Comparison of ENCODE assay signal across 8 cellular contexts in genomic region chr16:30893082-30893743, GRCh38. TPM values are rescaled to one million over a fixed set of nuclear protein-coding genes. Genes with fewer than 3 reads are reported as not detected.
DNase-seq lines count a peak whose midpoint lies in the region; ATAC-seq and TF ChIP-seq lines count a peak whose summit lies in the region.

No MANE protein-coding gene starts in this region.

- H3K79me2 ChIP-seq in Karpas-422 (ENCODE audit: low read length) = peaks cover 12% of the 10 kb centered on the region
- peaks cover 4% of the 10 kb centered on the region for H3K79me2 ChIP-seq in mesendoderm (ENCODE audit: control insufficient read depth, insufficient read depth, low read length)

- H3K56ac ChIP-seq in mesendoderm (ENCODE audit: low read length) = peak overlapping the region; percentile 98

- H3K4me2 ChIP-seq in Karpas-422 (ENCODE audit: low read depth, low read length, poor library complexity, severe bottlenecking) (peak overlapping the region; percentile 75), mesendoderm (ENCODE audit: low read length) (peak overlapping the region; percentile 87)

- H3K36me3 ChIP-seq in cardiac muscle cell (peaks cover 8% of the 10 kb centered on the region), Karpas-422 (ENCODE audit: insufficient read depth, low read length) (no peaks in the 10 kb centered on the region), breast epithelium (no peaks in the 10 kb centered on the region), mesendoderm (ENCODE audit: control insufficient read depth, insufficient read depth, low read length) (peaks cover 5% of the 10 kb centered on the region), aorta (ENCODE audit: control insufficient read depth in 1 of 2, insufficient read depth in 2 of 2, low read length in 1 of 2) (peaks cover 0 to 5% of the 10 kb centered on the region in 2 donors)

- H4K20me1 ChIP-seq in Karpas-422 (ENCODE audit: insufficient read depth, low read depth, low read length) = no peaks in the 10 kb centered on the region

- peak overlapping the region; percentile 83 for H3K4me3 ChIP-seq in cardiac muscle cell
- peak overlapping the region; percentile 77 for H3K4me3 ChIP-seq in Karpas-422 (ENCODE audit: low read length)
- peak overlapping the region; percentile 79 to 82 (median 81) for H3K4me3 ChIP-seq in breast epithelium
- peak overlapping the region; percentile 85 for H3K4me3 ChIP-seq in mesendoderm (ENCODE audit: low read length)
- peak overlapping the region; percentile 56 to 80 for H3K4me3 ChIP-seq in aorta (ENCODE audit: low read length in 2 of 2)

- H3K4ac ChIP-seq in mesendoderm (ENCODE audit: low read depth, low read length) = peak overlapping the region; percentile 84

- H2AK5ac ChIP-seq in mesendoderm (ENCODE audit: low read length) = peak overlapping the region; percentile 22

- H3K4me1 ChIP-seq in cardiac muscle cell (ENCODE audit: low read depth) = peaks cover 19% of the 10 kb centered on the region
- H3K4me1 ChIP-seq in Karpas-422 (ENCODE audit: low read length) = peaks cover 47% of the 10 kb centered on the region
- H3K4me1 ChIP-seq in breast epithelium = peaks cover 0 to 3% of the 10 kb centered on the region in 2 donors
- peaks cover 21% of the 10 kb centered on the region for H3K4me1 ChIP-seq in mesendoderm (ENCODE audit: control insufficient read depth, low read depth, low read length)
- H3K4me1 ChIP-seq in aorta (ENCODE audit: control insufficient read depth in 1 of 2, insufficient read depth in 2 of 2, low read length in 2 of 2) = no peaks in the 10 kb centered on the region

- H3K18ac ChIP-seq in mesendoderm (ENCODE audit: low read length) = peak overlapping the region; percentile 44

- intact Hi-C loops in left cardiac atrium (cut with DNase I) (no loop called here), breast epithelium (cut with DNase I; ENCODE audit: low total_unique reads) (no loop called here), aorta (cut with DNase I) (loop anchor here in 1 of 2 donors (2.0 kb wide), 1 partner anchor 16 kb away; no protein-coding TSS in a partner anchor)

- peak overlapping the region; percentile 82 for H2BK5ac ChIP-seq in mesendoderm (ENCODE audit: low read length)

- no peak for DNase-seq in cardiac muscle cell (ENCODE audit: low read depth in 1 of 2, low spot score in 1 of 2)
- no peak for DNase-seq in left cardiac atrium
- peak; percentile 85 for DNase-seq in Karpas-422
- DNase-seq in breast epithelium (ENCODE audit: low spot score in 2 of 2) = peak in 1 of 2 donors; percentile 32
- no peak for DNase-seq in mesendoderm
- peak in 1 of 2 donors; percentile 78 for DNase-seq in aorta
- no peak for DNase-seq in NCI-H510A treated with DMSO at 0.1 percent for 48 hours (lab: John Stamatoyannopoulos, UW)

- H3K9me2 ChIP-seq in Karpas-422 (replicated peaks; ENCODE audit: insufficient read depth, low read length) = no peaks in the 10 kb centered on the region

- H3K27ac ChIP-seq in cardiac muscle cell (peak overlapping the region; percentile 76), Karpas-422 (ENCODE audit: low read length) (peak overlapping the region; percentile 65), breast epithelium (peak overlapping the region; percentile 98 to 99), mesendoderm (ENCODE audit: low read depth, low read length) (peak overlapping the region; percentile 10), aorta (ENCODE audit: low read depth in 1 of 2, low read length in 2 of 2) (peak overlapping the region; percentile 10 to 48)

- ATAC-seq in left cardiac atrium (no peak), aorta (ENCODE audit: low FRiP score) (no peak), HG03457 (IDR thresholded peaks at IDR 0.05; ENCODE audit: unreplicated experiment) (no peak)

- H3K23ac ChIP-seq in mesendoderm (ENCODE audit: low read length) = no peak overlapping the region

- H3K9ac ChIP-seq in Karpas-422 (ENCODE audit: low read length) (peak overlapping the region; percentile 94), mesendoderm (ENCODE audit: low read length) (peak overlapping the region; percentile 99)

- H2BK120ac ChIP-seq in mesendoderm (ENCODE audit: low read depth, low read length) = peak overlapping the region; percentile 23

- H3K79me1 ChIP-seq in mesendoderm (ENCODE audit: low read length) = peaks cover 5% of the 10 kb centered on the region

- H4K8ac ChIP-seq in mesendoderm (ENCODE audit: low read depth, low read length) = no peak overlapping the region

- H3K27me3 ChIP-seq in cardiac muscle cell (no peaks in the 10 kb centered on the region), Karpas-422 (ENCODE audit: low read length) (no peaks in the 10 kb centered on the region), breast epithelium (no peaks in the 10 kb centered on the region), mesendoderm (ENCODE audit: insufficient read depth, low read length, poor library complexity) (no peaks in the 10 kb centered on the region), aorta (ENCODE audit: control insufficient read depth in 1 of 2, insufficient read depth in 2 of 2, low read length in 1 of 2) (no peaks in the 10 kb centered on the region)

- no peak overlapping the region for H2BK15ac ChIP-seq in mesendoderm (replicated peaks; ENCODE audit: low read depth)

- H2AFZ ChIP-seq in Karpas-422 (ENCODE audit: low read length) = no peak overlapping the region

- H3K9me3 ChIP-seq in cardiac muscle cell (ENCODE audit: low read depth) = no peaks in the 10 kb centered on the region
- no peaks in the 10 kb centered on the region for H3K9me3 ChIP-seq in Karpas-422 (ENCODE audit: low read length)
- no peaks in the 10 kb centered on the region for H3K9me3 ChIP-seq in breast epithelium
- H3K9me3 ChIP-seq in aorta (ENCODE audit: control insufficient read depth, low read length) = no peaks in the 10 kb centered on the region

- no CpG with 5 or more reads among the region's 17 CpGs for WGBS in mesendoderm (ENCODE audit: extremely low coverage, insufficient coverage, low lambda C conversion rate)
- WGBS in aorta, 2 donors = 6 to 9% methylated on average over 17 of the region's 17 CpGs

- H4K5ac ChIP-seq in mesendoderm (ENCODE audit: low read length) = no peak overlapping the region

- TF ChIP-seq CTCF in cardiac muscle cell (IDR thresholded peaks at IDR 0.05; ENCODE audit: low read depth, low read length) (no peak), breast epithelium (IDR thresholded peaks at IDR 0.05) (no peak)

- TF ChIP-seq POLR2A in breast epithelium (IDR thresholded peaks at IDR 0.05) = no peak

RNA-seq across cellular contexts. Expression of gene BCL7C, which starts 0.7 kb away (rescaled TPM):
- total RNA-seq in cardiac muscle cell (39.8 and 53.0 TPM in 2 replicates), left cardiac atrium (10 to 100 TPM; 20.9 to 27.9 TPM), breast epithelium (10 to 100 TPM; 29.4 to 47.2 (median 36.2) TPM), aorta (10 to 100 TPM; 30.2 to 33.9 TPM)
- polyA plus RNA-seq in cardiac muscle cell (50.5 and 60.6 TPM in 2 replicates), aorta (10 to 100 TPM; 54.8 to 60.7 TPM)
- total RNA-seq in Karpas-422 (2014; rRNA removed; shearing (Covaris generic); ENCODE audit: low replicate concordance) = 27.4 and 59.7 TPM in 2 replicates
- 24.5 TPM for polyA plus RNA-seq in mesendoderm (2013, experiment 1 of 2)
- polyA plus RNA-seq in mesendoderm (2013, experiment 2 of 2) = 23.1 TPM

RNA-seq across cellular contexts. Expression of gene CTF1, which starts 3.2 kb away (rescaled TPM):
- total RNA-seq in cardiac muscle cell = 4.9 and 5.0 TPM in 2 replicates
- polyA plus RNA-seq in cardiac muscle cell = 14.0 and 23.4 TPM in 2 replicates
- total RNA-seq in left cardiac atrium = 1 to 10 TPM; 6.8 to 7.3 TPM
- 0.94 and 1.1 TPM in 2 replicates for total RNA-seq in Karpas-422 (2014; rRNA removed; shearing (Covaris generic); ENCODE audit: low replicate concordance)
- 1 to 10 TPM; 2.6 to 4.5 (median 3.4) TPM for total RNA-seq in breast epithelium
- 1.7 TPM for polyA plus RNA-seq in mesendoderm (2013, experiment 1 of 2)
- 1.6 TPM for polyA plus RNA-seq in mesendoderm (2013, experiment 2 of 2)
- total RNA-seq in aorta = 1 to 10 TPM; 6.2 to 7.2 TPM
- polyA plus RNA-seq in aorta = 1 to 10 TPM; 6.4 to 7.9 TPM

RNA-seq across cellular contexts. Expression of gene FBXL19, which starts 30.2 kb away (rescaled TPM):
- total RNA-seq in cardiac muscle cell = 55.1 and 60.0 TPM in 2 replicates
- 3.9 and 4.0 TPM in 2 replicates for polyA plus RNA-seq in cardiac muscle cell
- 10 to 100 TPM in 1 of 2 donors, 1 to 10 TPM in 1; 6.4 to 10.1 TPM for total RNA-seq in left cardiac atrium
- total RNA-seq in Karpas-422 (2014; rRNA removed; shearing (Covaris generic); ENCODE audit: low replicate concordance) = 24.5 and 59.5 TPM in 2 replicates
- total RNA-seq in breast epithelium = 10 to 100 TPM in 1 of 3 donors, 1 to 10 TPM in 2; 4.5 to 12.7 (median 9.2) TPM
- polyA plus RNA-seq in mesendoderm (2013, experiment 1 of 2) = 46.9 TPM
- polyA plus RNA-seq in mesendoderm (2013, experiment 2 of 2) = 47.5 TPM
- 10 to 100 TPM; 14.7 to 22.7 TPM for total RNA-seq in aorta
- polyA plus RNA-seq in aorta = 10 to 100 TPM in 1 of 2 donors, 1 to 10 TPM in 1; 4.3 to 11.6 TPM

RNA-seq across cellular contexts. Expression of gene ORAI3, which starts 55.7 kb away (rescaled TPM):
- total RNA-seq in cardiac muscle cell (88.5 and 123 TPM in 2 replicates), left cardiac atrium (10 to 100 TPM in 1 of 2 donors, 1 to 10 TPM in 1; 8.8 to 14.2 TPM), breast epithelium (10 to 100 TPM; 20.0 to 40.5 (median 25.9) TPM), aorta (10 to 100 TPM; 11.8 to 21.7 TPM)
- polyA plus RNA-seq in cardiac muscle cell (94.5 and 101 TPM in 2 replicates), aorta (10 to 100 TPM in 1 of 2 donors, 1 to 10 TPM in 1; 9.1 to 20.8 TPM)
- 34.0 and 60.7 TPM in 2 replicates for total RNA-seq in Karpas-422 (2014; rRNA removed; shearing (Covaris generic); ENCODE audit: low replicate concordance)
- 3.6 TPM for polyA plus RNA-seq in mesendoderm (2013, experiment 1 of 2)
- polyA plus RNA-seq in mesendoderm (2013, experiment 2 of 2) = 3.5 TPM

Comparison
In these comparisons a context has a peak if more than half of its experiments do, and no peak if none do; other contexts are left out.
1. H3K27ac ChIP-seq: peak in every context shown above with its lines; median percentile 98 in breast epithelium; 76 in cardiac muscle cell; 65 in Karpas-422; 29 in aorta; 10 in mesendoderm.